11 cellular contexts compared by ENCODE assay signal in the genomic region with DNA sequence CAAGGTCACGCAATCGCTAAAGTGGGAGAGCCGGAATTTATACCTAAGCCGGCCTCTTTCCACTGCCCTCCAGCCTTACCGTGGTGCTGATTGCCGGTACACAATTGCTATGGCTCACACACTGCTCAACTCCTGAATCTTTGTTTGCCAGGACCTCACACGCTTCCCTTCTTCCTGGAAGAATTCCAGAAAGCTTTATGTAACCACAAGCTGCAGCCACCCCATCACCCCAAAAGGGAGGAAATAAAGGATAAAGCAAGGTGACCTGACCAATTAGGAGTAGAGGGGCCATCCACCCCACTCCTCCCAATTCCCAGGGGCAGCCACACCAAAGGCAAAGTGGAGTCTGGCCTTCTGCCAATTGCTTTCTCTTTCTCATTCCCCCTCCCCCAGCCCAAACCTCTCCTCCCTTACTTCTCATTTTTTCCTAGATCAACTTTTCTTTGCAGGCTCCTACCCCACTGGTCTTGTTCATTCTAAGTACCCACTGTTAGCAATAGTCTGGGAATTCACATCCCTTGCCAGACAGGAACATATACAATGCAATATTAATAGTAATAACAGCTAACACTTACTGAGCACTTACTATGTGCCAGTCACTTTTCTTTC. TPM values are rescaled to one million over a fixed set of nuclear protein-coding genes. Genes with fewer than 3 reads are reported as not detected.
DNase-seq lines count a peak whose midpoint lies in the region; ATAC-seq and TF ChIP-seq lines count a peak whose summit lies in the region.
"Had no signal": no experiment of that assay in that cellular context is flagged by ENCODE, and none has a peak within 500 bp of the region (broad histone marks: within the 10 kb centered on the region; RNA-seq: fewer than 3 reads in every experiment).

No MANE protein-coding gene starts in this region.

- no peaks in the 10 kb centered on the region for H3K36me3 ChIP-seq in Panc1 (ENCODE audit: control insufficient read depth, insufficient read depth, low read length)
- no peaks in the 10 kb centered on the region for H3K36me3 ChIP-seq in upper lobe of right lung

- H3K27me3 ChIP-seq in Panc1 (ENCODE audit: control insufficient read depth, insufficient read depth, low read length) (no peaks in the 10 kb centered on the region), upper lobe of right lung (no peaks in the 10 kb centered on the region)

- no peaks in the 10 kb centered on the region for H3K9me3 ChIP-seq in Panc1 (ENCODE audit: control insufficient read depth, insufficient read depth, low read depth, low read length)
- H3K9me3 ChIP-seq in upper lobe of right lung: no peaks in the 10 kb centered on the region
- H3K9me3 ChIP-seq: psoas muscle had no signal

- no TSS peak for BruUV-seq in Panc1 (replicated peaks; lab: Mats Ljungman, UMichigan)

- CTCF ChIA-PET in Panc1 (lab: Charles Lee): no interaction called here

- in situ Hi-C loops in Panc1 (cut with HindIII; ENCODE audit: low pct_unique_long_range_greater_than_20kb, low sequenced_read_pairs): no loop called here
- in situ Hi-C loops in GM13976 (cut with MboI; ENCODE audit: low sequenced_read_pairs, unreplicated experiment): no loop called here

- peaks cover 12% of the 10 kb centered on the region for H3K4me1 ChIP-seq in Panc1 (ENCODE audit: control insufficient read depth, insufficient read depth, low read length)
- no peaks in the 10 kb centered on the region for H3K4me1 ChIP-seq in upper lobe of right lung
- H3K4me1 ChIP-seq: psoas muscle had no signal

- POLR2A ChIA-PET in Panc1 (lab: Charles Lee): interaction anchor here (0.5 to 1.1 kb wide), 3 partner anchors 17 to 909 kb away, joined by 4 read pairs; no protein-coding TSS in a partner anchor

- DNase-seq in Right ventricle myocardium inferior (ENCODE audit: missing footprints): no peak
- no peak for DNase-seq in cardiac septum (ENCODE audit: low spot score)
- no peak for DNase-seq in Panc1 (ENCODE audit: low read depth, low spot score)
- DNase-seq in fibroblast of the aortic adventitia (ENCODE audit: low read depth): peak; percentile 79
- DNase-seq in upper lobe of right lung: no peak
- DNase-seq in UCSD-AML1 (lab: John Stamatoyannopoulos, UW; ENCODE audit: unreplicated experiment): no peak
- no peak for DNase-seq in GM13976 (ENCODE audit: low spot score)
- no peak for DNase-seq in activated gamma-delta T cell treated with Interleukin-2 at 50 U/mL for 16 hours
- DNase-seq: C1 segment of cervical spinal cord, NCI-H187, psoas muscle had no signal

- H3K27ac ChIP-seq in Panc1 (ENCODE audit: low read length) (no peak overlapping the region), upper lobe of right lung (no peak overlapping the region)
- H3K27ac ChIP-seq: psoas muscle had no signal

- intact Hi-C loops in Right ventricle myocardium inferior (cut with DNase I): no loop called here
- intact Hi-C loops in cardiac septum (cut with DNase I): no loop called here
- intact Hi-C loops in Panc1 (cut with micrococcal nuclease; ENCODE audit: unreplicated experiment): no loop called here
- intact Hi-C loops in upper lobe of right lung (cut with DNase I): no loop called here

- no peak overlapping the region for H3K4me3 ChIP-seq in Panc1 (ENCODE audit: low read depth in 2 of 2, low read length in 2 of 2)
- no peak overlapping the region for H3K4me3 ChIP-seq in fibroblast of the aortic adventitia (ENCODE audit: low read depth, low read length)
- no peak overlapping the region for H3K4me3 ChIP-seq in upper lobe of right lung
- H3K4me3 ChIP-seq: psoas muscle had no signal

- no peak for TF ChIP-seq CTCF in Panc1 (IDR thresholded peaks at IDR 0.05)
- no peak for TF ChIP-seq CTCF in fibroblast of the aortic adventitia (IDR thresholded peaks at IDR 0.05; ENCODE audit: insufficient read depth, low read length)
- TF ChIP-seq CTCF in upper lobe of right lung (IDR thresholded peaks at IDR 0.05): no peak
- TF ChIP-seq CTCF in GM13976 (IDR thresholded peaks at IDR 0.05; ENCODE audit: borderline replicate concordance, control extremely low read depth, extremely low read depth, insufficient read depth, missing control alignments): no peak

- ATAC-seq in Right ventricle myocardium inferior (peak; percentile 49), Panc1 (peak; percentile 65), upper lobe of right lung (peak; percentile 53)
- ATAC-seq: psoas muscle had no signal

RNA-seq across cellular contexts. Expression of gene CDC23, which starts 18.0 kb away (rescaled TPM):
- total RNA-seq in Right ventricle myocardium inferior (16.0 TPM), cardiac septum (17.9 TPM), Panc1 (2021; ENCODE audit: unreplicated experiment) (44.7 TPM), fibroblast of the aortic adventitia (ENCODE audit: low replicate concordance) (16.4 and 31.4 TPM in 2 replicates), upper lobe of right lung (19.3 TPM)
- 27.9 TPM for polyA plus RNA-seq in Panc1 (2012; ENCODE audit: insufficient read length)

RNA-seq across cellular contexts. Expression of gene GFRA3, which starts 43.3 kb away (rescaled TPM):
- total RNA-seq in Right ventricle myocardium inferior (1.4 TPM), cardiac septum (0.48 TPM), Panc1 (2021; ENCODE audit: unreplicated experiment) (1.5 TPM), fibroblast of the aortic adventitia (ENCODE audit: low replicate concordance) (not detected in 2 replicates), upper lobe of right lung (0.90 TPM)
- 1.3 TPM for polyA plus RNA-seq in Panc1 (2012; ENCODE audit: insufficient read length)

RNA-seq across cellular contexts. Expression of gene KIF20A, which starts 52.2 kb away (rescaled TPM):
- 0.84 TPM for total RNA-seq in Right ventricle myocardium inferior
- 0.16 TPM for total RNA-seq in cardiac septum
- total RNA-seq in Panc1 (2021; ENCODE audit: unreplicated experiment): 55.4 TPM
- 17.8 TPM for polyA plus RNA-seq in Panc1 (2012; ENCODE audit: insufficient read length)
- 1.3 and 24.7 TPM in 2 replicates for total RNA-seq in fibroblast of the aortic adventitia (ENCODE audit: low replicate concordance)
- total RNA-seq in upper lobe of right lung: 0.69 TPM

RNA-seq across cellular contexts. Expression of gene BRD8, which starts 52.7 kb away (rescaled TPM):
- total RNA-seq in Right ventricle myocardium inferior (25.8 TPM), cardiac septum (31.9 TPM), Panc1 (2021; ENCODE audit: unreplicated experiment) (92.1 TPM), fibroblast of the aortic adventitia (ENCODE audit: low replicate concordance) (61.2 and 314 TPM in 2 replicates), upper lobe of right lung (46.7 TPM)
- polyA plus RNA-seq in Panc1 (2012; ENCODE audit: insufficient read length): 45.8 TPM
